8 cellular contexts compared by ENCODE assay signal in genomic region chr6:169212897-169213813, GRCh38. TPM values are rescaled to one million over a fixed set of nuclear protein-coding genes. Genes with fewer than 3 reads are reported as not detected.
DNase-seq lines count a peak whose midpoint lies in the region; ATAC-seq and TF ChIP-seq lines count a peak whose summit lies in the region.

No MANE protein-coding gene starts in this region.

- peak overlapping the region; percentile 86 for H3K18ac ChIP-seq in trophoblast cell (ENCODE audit: low read length)

- H3K4me1 ChIP-seq in ES-I3 (ENCODE audit: insufficient read depth, low read length) (peaks cover 4% of the 10 kb centered on the region), heart left ventricle (peaks cover 0 to 31% (median 11%) of the 10 kb centered on the region in 12 donors), trophoblast cell (ENCODE audit: control insufficient read depth in 1 of 2, insufficient read depth in 2 of 2, low read length in 2 of 2) (peaks cover 0 to 2% of the 10 kb centered on the region in 2 experiments), tibial artery (peaks cover 0 to 34% (median 26%) of the 10 kb centered on the region in 4 donors)

- no peaks in the 10 kb centered on the region for H3K27me3 ChIP-seq in heart left ventricle
- H3K27me3 ChIP-seq in trophoblast cell (ENCODE audit: insufficient read depth, low read length), result no peaks in the 10 kb centered on the region
- H3K27me3 ChIP-seq in tibial artery, result no peaks in the 10 kb centered on the region

- TF ChIP-seq CTCF in LNCaP clone FGC (IDR thresholded peaks at IDR 0.05; ENCODE audit: control insufficient read depth, extremely low read depth, insufficient read depth) (peak; percentile 47), heart left ventricle (IDR thresholded peaks at IDR 0.05) (peak in 10 of 12 donors; percentile 36 to 73 (median 48)), tibial artery (IDR thresholded peaks at IDR 0.05) (peak; percentile 45 to 58)

- peak overlapping the region; percentile 100 for H4K8ac ChIP-seq in trophoblast cell (ENCODE audit: low read depth, low read length)

- WGBS in adipose tissue, 3 donors, result 24 to 26% (median 24%) methylated on average over 52 to 56 of the region's 56 CpGs
- WGBS in heart left ventricle, 4 donors, result 19 to 30% (median 27%) methylated on average over 50 to 56 of the region's 56 CpGs
- WGBS in trophoblast cell (ENCODE audit: extremely low coverage, insufficient coverage, insufficient read length), result no CpG with 5 or more reads among the region's 56 CpGs

- peak in 1 of 2 donors; percentile 45 for TF ChIP-seq POLR2A in heart left ventricle (IDR thresholded peaks at IDR 0.05)

- peaks cover 2% of the 10 kb centered on the region for H3K79me2 ChIP-seq in trophoblast cell (ENCODE audit: control insufficient read depth, insufficient read depth, low read length, poor library complexity)

- H4K91ac ChIP-seq in trophoblast cell (ENCODE audit: low read depth, low read length), result peak overlapping the region; percentile 89

- H3K9ac ChIP-seq in ES-I3 (ENCODE audit: low read depth, low read length) (peak overlapping the region; percentile 42; the same call in 1 of the 2 replicates), trophoblast cell (ENCODE audit: low read length) (no peak overlapping the region)

- no peak overlapping the region for H2BK12ac ChIP-seq in trophoblast cell (ENCODE audit: low read length)

- H3K9me3 ChIP-seq in ES-I3 (ENCODE audit: control insufficient read depth, insufficient read depth, low read length) (no peaks in the 10 kb centered on the region), heart left ventricle (peaks cover 0 to 5% (median under 1%) of the 10 kb centered on the region in 12 donors), trophoblast cell (ENCODE audit: insufficient read depth, low read depth, low read length) (no peaks in the 10 kb centered on the region), tibial artery (no peaks in the 10 kb centered on the region)

- intact Hi-C loops in heart left ventricle (cut with DNase I), result loop anchor here in 1 of 10 donors (2.0 kb wide), 1 partner anchor 48 kb away; no protein-coding TSS in a partner anchor
- intact Hi-C loops in tibial artery (cut with DNase I; ENCODE audit: low total_unique reads), result no loop called here

- H3K4me2 ChIP-seq in trophoblast cell (ENCODE audit: low read length), result peak overlapping the region; percentile 46

- H3K4ac ChIP-seq in trophoblast cell (ENCODE audit: low read depth, low read length), result peak overlapping the region; percentile 78

- H3K4me3 ChIP-seq in LNCaP clone FGC (ENCODE audit: low read depth, low read length) (peak overlapping the region; percentile 49), heart left ventricle (peak overlapping the region in 11 of 12 donors; percentile 30 to 59 (median 42)), trophoblast cell (ENCODE audit: low read depth, low read length) (no peak overlapping the region), tibial artery (peak overlapping the region; percentile 40)

- no peaks in the 10 kb centered on the region for H3K36me3 ChIP-seq in ES-I3 (ENCODE audit: insufficient read depth, low read length)
- H3K36me3 ChIP-seq in heart left ventricle, result peaks cover 0 to 20% (median 0%) of the 10 kb centered on the region in 9 donors
- no peaks in the 10 kb centered on the region for H3K36me3 ChIP-seq in trophoblast cell (ENCODE audit: control insufficient read depth in 1 of 2, insufficient read depth in 2 of 2, low read length in 2 of 2)
- H3K36me3 ChIP-seq in tibial artery, result peaks cover 4 to 14% (median 10%) of the 10 kb centered on the region in 3 donors

- H3K27ac ChIP-seq in adipose tissue (ENCODE audit: low read depth, low read length) (peak overlapping the region; percentile 85), heart left ventricle (peak overlapping the region; percentile 72 to 97 (median 87)), trophoblast cell (ENCODE audit: low read depth, low read length) (no peak overlapping the region), tibial artery (peak overlapping the region; percentile 92 to 97)

- peak overlapping the region; percentile 84 for H4K12ac ChIP-seq in trophoblast cell (ENCODE audit: low read depth, low read length)

- peak overlapping the region; percentile 15 for H2AFZ ChIP-seq in trophoblast cell (ENCODE audit: insufficient read depth, low read length, poor library complexity)

- no peak overlapping the region for H2BK5ac ChIP-seq in trophoblast cell (ENCODE audit: low read depth, low read length, poor library complexity)

- peak overlapping the region; percentile 56 for H2BK120ac ChIP-seq in trophoblast cell (ENCODE audit: insufficient read depth, low read length, poor library complexity)

- peak; percentile 92 to 99 (median 98) for ATAC-seq in heart left ventricle

- peak overlapping the region; percentile 93 for H3K14ac ChIP-seq in trophoblast cell (ENCODE audit: low read length)

- DNase-seq in H4 (ENCODE audit: low spot score) (peak; percentile 80), LNCaP clone FGC (ENCODE audit: low read depth) (peak; percentile 57), T follicular helper cell (ENCODE audit: low read depth) (peak; percentile 78), heart left ventricle (peak; percentile 92 to 97 (median 95)), trophoblast cell (peak; percentile 78 to 85), tibial artery (peak; percentile 89 to 97)

- peaks cover 5% of the 10 kb centered on the region for H3K79me1 ChIP-seq in trophoblast cell (ENCODE audit: low read length)

- no peak overlapping the region for H3K23ac ChIP-seq in trophoblast cell (ENCODE audit: low read length)

- H2AK5ac ChIP-seq in trophoblast cell (ENCODE audit: low read length), result peak overlapping the region; percentile 22

RNA-seq across cellular contexts. Expression of gene THBS2, which starts 40.5 kb away (rescaled TPM):
- total RNA-seq in H4 (2014; rRNA removed; shearing (Covaris generic)), result 0.19 and 0.21 TPM in 2 replicates
- polyA plus RNA-seq in adipose tissue (10 to 100 TPM in 2 of 3 donors, 1 to 10 TPM in 1; 2.6 to 39.4 (median 20.2) TPM), heart left ventricle (10 to 100 TPM in 1 of 2 donors, 1 to 10 TPM in 1; 1.9 to 19.8 TPM)
- total RNA-seq in heart left ventricle, result 10 to 100 TPM in 8 of 9 donors, 1 to 10 TPM in 1; 7.9 to 51.7 (median 15.9) TPM
- 0.12 and 0.24 TPM in 2 replicates for polyA plus RNA-seq in trophoblast cell (2013)
